10 cellular contexts compared by ENCODE assay signal in the genomic region with DNA sequence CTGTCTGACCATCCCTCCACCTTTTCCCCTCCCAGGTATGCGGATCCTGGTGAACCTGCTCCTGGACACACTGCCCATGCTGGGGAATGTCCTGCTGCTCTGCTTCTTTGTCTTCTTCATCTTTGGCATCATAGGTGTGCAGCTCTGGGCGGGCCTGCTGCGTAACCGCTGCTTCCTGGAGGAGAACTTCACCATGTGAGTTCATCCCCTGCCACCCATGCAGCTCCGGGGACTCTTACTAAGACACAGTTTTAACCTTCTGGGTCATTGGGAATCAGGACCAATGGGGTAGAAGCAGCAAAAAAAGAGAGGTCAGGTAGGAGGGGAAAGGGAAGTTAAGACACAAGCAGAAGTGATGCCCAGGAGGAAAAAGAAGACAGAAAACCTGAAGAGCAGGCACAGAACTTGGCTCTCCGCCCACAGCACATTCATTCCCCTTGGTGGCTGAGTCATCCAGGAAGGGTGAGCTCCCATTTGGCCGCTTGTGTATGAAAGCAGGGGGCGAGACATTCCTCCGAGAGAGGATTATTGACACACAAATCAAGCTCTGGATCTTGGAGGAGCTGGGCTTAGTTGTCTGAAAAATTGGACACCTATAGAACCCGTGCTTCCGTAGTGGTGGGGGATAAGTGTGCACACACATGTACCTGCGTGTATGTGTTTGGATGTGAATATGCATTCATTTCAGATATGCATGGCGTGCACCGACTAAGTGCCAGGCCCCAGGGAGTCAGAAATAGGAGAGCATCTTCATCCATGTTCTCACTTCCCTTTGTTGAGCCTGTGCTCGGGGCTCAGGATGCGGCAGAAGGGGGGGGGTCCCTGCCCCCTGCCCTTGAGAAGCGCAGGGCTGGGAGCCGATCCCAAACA.
A peak's percentile ranks its signal among the peaks of the same experiment; 100 is the strongest.
DNase-seq lines count a peak whose midpoint lies in the region; ATAC-seq and TF ChIP-seq lines count a peak whose summit lies in the region.
"Had no signal": no experiment of that assay in that cellular context is flagged by ENCODE, and none has a peak within 500 bp of the region (broad histone marks: within the 10 kb centered on the region; RNA-seq: fewer than 3 reads in every experiment).

No MANE protein-coding gene starts in this region.

- H2BK15ac ChIP-seq in neuronal stem cell (ENCODE audit: low read length), result no peak overlapping the region

- no peak overlapping the region for H4K8ac ChIP-seq in neuronal stem cell (ENCODE audit: low read depth, low read length)

- H3K27ac ChIP-seq in brain microvascular endothelial cell, result no peak overlapping the region
- no peak overlapping the region for H3K27ac ChIP-seq in neuronal stem cell (replicated peaks; ENCODE audit: low read length)
- no peak overlapping the region for H3K27ac ChIP-seq in CD8-positive, alpha-beta memory T cell (ENCODE audit: low read depth, low read length)

- H3K9me3 Mint-ChIP-seq in CD8-positive, alpha-beta memory T cell, result peaks cover 0 to 3% (median 0%) of the 10 kb centered on the region in 5 donors
- H3K9me3 Mint-ChIP-seq in effector memory CD8-positive, alpha-beta T cell, result no peaks in the 10 kb centered on the region
- H3K9me3 Mint-ChIP-seq: natural killer cell had no signal

- CTCF ChIA-PET in CD8-positive, alpha-beta memory T cell (lab: Charles Lee), result interaction anchor here (1.3 kb wide), 1 partner anchor 390 kb away, joined by 3 read pairs; no protein-coding TSS in a partner anchor

- H3K9me3 ChIP-seq in neuronal stem cell (replicated peaks in 1 of 2; ENCODE audit: control insufficient read depth in 2 of 2, insufficient read depth in 1 of 2, low read depth in 1 of 2, low read length in 2 of 2), result peaks cover 3 to 6% of the 10 kb centered on the region in 2 donors
- no peaks in the 10 kb centered on the region for H3K9me3 ChIP-seq in CD8-positive, alpha-beta memory T cell (ENCODE audit: low read length)

- H3K27me3 Mint-ChIP-seq in CD8-positive, alpha-beta memory T cell, result peaks cover 3 to 6% of the 10 kb centered on the region in 2 donors
- H3K27me3 Mint-ChIP-seq in effector memory CD8-positive, alpha-beta T cell, result peaks cover 7 to 9% of the 10 kb centered on the region in 2 donors

- H3K36me3 ChIP-seq in brain microvascular endothelial cell (replicated peaks) (no peaks in the 10 kb centered on the region), neuronal stem cell (replicated peaks in 1 of 2; ENCODE audit: control insufficient read depth in 2 of 2, insufficient read depth in 2 of 2, low read length in 2 of 2) (no peaks in the 10 kb centered on the region)
- H3K36me3 ChIP-seq in CD8-positive, alpha-beta memory T cell (ENCODE audit: insufficient read depth, low read length), result no peaks in the 10 kb centered on the region

- H3K9ac ChIP-seq in neuronal stem cell (ENCODE audit: low read depth, low read length, poor library complexity), result no peak overlapping the region

- no peak overlapping the region for H3K14ac ChIP-seq in neuronal stem cell (ENCODE audit: low read length)

- no peak overlapping the region for H2BK120ac ChIP-seq in neuronal stem cell (ENCODE audit: low read depth, low read length)

- peaks cover 0 to 4% (median 4%) of the 10 kb centered on the region in 3 donors for H3K4me1 Mint-ChIP-seq in CD8-positive, alpha-beta memory T cell
- H3K4me1 Mint-ChIP-seq in effector memory CD8-positive, alpha-beta T cell (ENCODE audit: low read depth in 2 of 2), result peaks cover 0 to 3% of the 10 kb centered on the region in 2 donors
- H3K4me1 Mint-ChIP-seq: natural killer cell had no signal

- peaks cover 0 to 13% of the 10 kb centered on the region in 2 donors for H3K4me1 ChIP-seq in neuronal stem cell (ENCODE audit: control insufficient read depth in 2 of 2, insufficient read depth in 1 of 2, low read depth in 1 of 2, low read length in 2 of 2)
- H3K4me1 ChIP-seq in CD8-positive, alpha-beta memory T cell (ENCODE audit: insufficient read depth, low read length), result no peaks in the 10 kb centered on the region

- no peak overlapping the region for H3K23ac ChIP-seq in neuronal stem cell (ENCODE audit: low read depth, low read length, poor library complexity)

- DNase-seq in DMS79 (lab: John Stamatoyannopoulos, UW) (peak; percentile 41), LHCN-M2 (ENCODE audit: low read depth) (peak; percentile 80), brain microvascular endothelial cell (peak; percentile 79), neuronal stem cell (ENCODE audit: low spot score) (no peak)
- no peak for DNase-seq in CD8-positive, alpha-beta memory T cell
- DNase-seq in effector memory CD8-positive, alpha-beta T cell, result no peak
- DNase-seq: activated CD8-positive, alpha-beta memory T cell treated with anti-CD3 and anti-CD28 coated beads, Interleukin-2, amount 50 U/mL, for 4 hours; natural killer cell had no signal

- H3K79me1 ChIP-seq in neuronal stem cell (ENCODE audit: low read depth, low read length), result no peaks in the 10 kb centered on the region

- H4K91ac ChIP-seq in neuronal stem cell (ENCODE audit: low read depth, low read length, poor library complexity), result no peak overlapping the region

- no CpG with 5 or more reads among the region's 18 CpGs for WGBS in neuronal stem cell (ENCODE audit: extremely low coverage in 2 of 2, insufficient read length in 2 of 2, insufficient replicate concordance in 1 of 2), 2 donors

- H2AK5ac ChIP-seq in neuronal stem cell (ENCODE audit: low read depth, low read length), result peak overlapping the region; percentile 22

- peak overlapping the region in 1 of 8 donors; percentile 12 for H3K27ac Mint-ChIP-seq in CD8-positive, alpha-beta memory T cell
- H3K27ac Mint-ChIP-seq in effector memory CD8-positive, alpha-beta T cell, result no peak overlapping the region
- H3K27ac Mint-ChIP-seq: natural killer cell had no signal

- in situ Hi-C loops in brain microvascular endothelial cell (cut with HindIII; ENCODE audit: low pct_ligation_motif_present, low sequenced_read_pairs), result no loop called here

- H2BK12ac ChIP-seq in neuronal stem cell (ENCODE audit: low read length), result no peak overlapping the region

- H3K4me3 ChIP-seq in brain microvascular endothelial cell (ENCODE audit: low read depth, low read length) (no peak overlapping the region), neuronal stem cell (ENCODE audit: low read length in 2 of 2) (no peak overlapping the region)
- H3K4me3 ChIP-seq in CD8-positive, alpha-beta memory T cell (ENCODE audit: low read length), result no peak overlapping the region

- no peak overlapping the region for H3K4me2 ChIP-seq in neuronal stem cell (ENCODE audit: insufficient read depth, low read length, poor library complexity, severe bottlenecking)

- no peak for ATAC-seq in effector memory CD8-positive, alpha-beta T cell (replicated peaks)
- ATAC-seq in HG03342 (IDR thresholded peaks at IDR 0.05; ENCODE audit: unreplicated experiment) (no peak), HG03378 (IDR thresholded peaks at IDR 0.05; ENCODE audit: unreplicated experiment) (no peak)
- ATAC-seq: natural killer cell had no signal

- H3K27me3 ChIP-seq in brain microvascular endothelial cell (replicated peaks), result no peaks in the 10 kb centered on the region
- H3K27me3 ChIP-seq in neuronal stem cell (ENCODE audit: control insufficient read depth in 3 of 3, insufficient read depth in 3 of 3, low read depth in 1 of 3, low read length in 3 of 3), result peaks cover 0 to 15% (median 2%) of the 10 kb centered on the region in 3 experiments
- H3K27me3 ChIP-seq in CD8-positive, alpha-beta memory T cell (ENCODE audit: insufficient read depth, low read length, poor library complexity, severe bottlenecking), result no peaks in the 10 kb centered on the region

- H3K18ac ChIP-seq in neuronal stem cell (ENCODE audit: low read length), result no peak overlapping the region

- H2BK5ac ChIP-seq in neuronal stem cell (ENCODE audit: low read length), result no peak overlapping the region

- TF ChIP-seq CTCF in brain microvascular endothelial cell (IDR thresholded peaks at IDR 0.05; ENCODE audit: low read depth, low read length, missing control alignments), result no peak

- POLR2A ChIA-PET in CD8-positive, alpha-beta memory T cell (lab: Charles Lee), result no interaction called here

- H3K4ac ChIP-seq in neuronal stem cell (ENCODE audit: low read length), result no peak overlapping the region

- H3K36me3 Mint-ChIP-seq in CD8-positive, alpha-beta memory T cell, result peaks cover 0 to 2% (median 0%) of the 10 kb centered on the region in 3 donors
- H3K36me3 Mint-ChIP-seq in effector memory CD8-positive, alpha-beta T cell (ENCODE audit: insufficient read depth), result peaks cover under 1% of the 10 kb centered on the region
- H3K36me3 Mint-ChIP-seq: natural killer cell had no signal

- no peak overlapping the region for H2AFZ ChIP-seq in neuronal stem cell (ENCODE audit: low read length)

- no peak overlapping the region for H3K4me3 Mint-ChIP-seq in CD8-positive, alpha-beta memory T cell
- H3K4me3 Mint-ChIP-seq in effector memory CD8-positive, alpha-beta T cell, result no peak overlapping the region
- H3K4me3 Mint-ChIP-seq: natural killer cell had no signal

Comparison
In these comparisons a context has a peak if more than half of its experiments do, and no peak if none do; other contexts are left out.
1. DNase-seq: peak in DMS79 (single experiment), LHCN-M2 (single experiment) and brain microvascular endothelial cell (single experiment); none in neuronal stem cell (single experiment), CD8-positive, alpha-beta memory T cell (0 of 5) and effector memory CD8-positive, alpha-beta T cell (0 of 3).